Comparison of ENCODE assay signal across 8 cellular contexts in genomic region chr19:17755977-17756670, GRCh38. TPM values are rescaled to one million over a fixed set of nuclear protein-coding genes. Genes with fewer than 3 reads are reported as not detected.
DNase-seq lines count a peak whose midpoint lies in the region; ATAC-seq and TF ChIP-seq lines count a peak whose summit lies in the region.

No MANE protein-coding gene starts in this region.

- H3K4me1 Mint-ChIP-seq in CD4-positive, CD25-positive, alpha-beta regulatory T cell = peaks cover 0 to 62% (median 26%) of the 10 kb centered on the region in 4 donors

- H3K4me3 Mint-ChIP-seq in CD4-positive, CD25-positive, alpha-beta regulatory T cell = peak overlapping the region in 1 of 4 donors; percentile 32

- H3K36me3 ChIP-seq in CD4-positive, CD25-positive, alpha-beta regulatory T cell (ENCODE audit: control insufficient read depth, insufficient read depth, low read length) = peaks cover 37% of the 10 kb centered on the region
- peaks cover 54% of the 10 kb centered on the region for H3K36me3 ChIP-seq in OCI-LY1 (ENCODE audit: insufficient read depth, low read length)

- 0 out of 2 replicates have a peak, but pooled peaks cover 4% of the 10 kb centered on the region for H3K79me2 ChIP-seq in OCI-LY1 (ENCODE audit: insufficient read depth, low read length)

- no peaks in the 10 kb centered on the region for H3K9me2 ChIP-seq in OCI-LY1 (ENCODE audit: low read depth, low read length)

- ATAC-seq in CD4-positive, CD25-positive, alpha-beta regulatory T cell (ENCODE audit: low read depth in 2 of 2) = no peak
- ATAC-seq in omental fat pad (ENCODE audit: low FRiP score) = no peak

- H3K4me2 ChIP-seq in OCI-LY1 (ENCODE audit: low read length) = 0 out of 2 replicates have a peak overlapping the region, but pooled peaks have one; percentile 9

- H3K9ac ChIP-seq in OCI-LY1 (ENCODE audit: low read length) = no peak overlapping the region

- H3K4me1 ChIP-seq in CD4-positive, CD25-positive, alpha-beta regulatory T cell (ENCODE audit: control insufficient read depth, insufficient read depth, low read length, poor library complexity, severe bottlenecking) = peaks cover 45% of the 10 kb centered on the region
- peaks cover 51% of the 10 kb centered on the region for H3K4me1 ChIP-seq in OCI-LY1 (ENCODE audit: insufficient read depth, low read length, severe bottlenecking)

- H4K20me1 ChIP-seq in OCI-LY1 (ENCODE audit: insufficient read depth, low read length) = no peaks in the 10 kb centered on the region

- H3F3A ChIP-seq in OCI-LY1 (ENCODE audit: insufficient read depth, low read length) = no peaks in the 10 kb centered on the region; the same call in 1 of the 2 replicates

- no peak overlapping the region for H3K4me3 ChIP-seq in CD4-positive, CD25-positive, alpha-beta regulatory T cell (ENCODE audit: low read depth, low read length)
- H3K4me3 ChIP-seq in OCI-LY1 (ENCODE audit: low read depth, low read length, poor library complexity, severe bottlenecking) = no peak overlapping the region
- H3K4me3 ChIP-seq in choroid plexus epithelial cell (ENCODE audit: low read depth, low read length) = no peak overlapping the region

- H3K9me3 Mint-ChIP-seq in CD4-positive, CD25-positive, alpha-beta regulatory T cell = peaks cover 0 to 1% (median 0%) of the 10 kb centered on the region in 7 donors

- peak overlapping the region; percentile 36 to 87 (median 56) for H3K27ac Mint-ChIP-seq in CD4-positive, CD25-positive, alpha-beta regulatory T cell

- peak overlapping the region; percentile 14 for H3K27ac ChIP-seq in CD4-positive, CD25-positive, alpha-beta regulatory T cell (ENCODE audit: insufficient read depth, low read length, poor library complexity, severe bottlenecking)
- peak overlapping the region; percentile 83 for H3K27ac ChIP-seq in OCI-LY1 (ENCODE audit: low read depth, low read length, poor library complexity, severe bottlenecking)

- peak; percentile 23 to 64 (median 34) for DNase-seq in CD4-positive, CD25-positive, alpha-beta regulatory T cell
- DNase-seq in GM19238 (ENCODE audit: insufficient read length, low spot score) (peak; percentile 66), choroid plexus epithelial cell (ENCODE audit: low read depth) (peak; percentile 80), posterior cingulate gyrus (peak; percentile 83 to 99 (median 91)), omental fat pad (ENCODE audit: low spot score) (no peak), HPDE6-E6E7 (ENCODE audit: extremely low spot score) (no peak), NCI-H774 (lab: John Stamatoyannopoulos, UW) (no peak)

- no peaks in the 10 kb centered on the region for H3K27me3 ChIP-seq in CD4-positive, CD25-positive, alpha-beta regulatory T cell (ENCODE audit: control insufficient read depth, insufficient read depth, low read length)
- no peaks in the 10 kb centered on the region for H3K27me3 ChIP-seq in OCI-LY1 (ENCODE audit: insufficient read depth, low read length)

- intact Hi-C loops in posterior cingulate gyrus (cut with DNase I) = no loop called here

- no peak for TF ChIP-seq CTCF in OCI-LY1 (IDR thresholded peaks at IDR 0.05; ENCODE audit: low read length)
- no peak for TF ChIP-seq CTCF in choroid plexus epithelial cell (conservative IDR thresholded peaks at IDR 0.05; ENCODE audit: low read depth, low read length)
- no peak for TF ChIP-seq CTCF in omental fat pad (IDR thresholded peaks at IDR 0.05)

- peaks cover 50% of the 10 kb centered on the region for H3K36me3 Mint-ChIP-seq in CD4-positive, CD25-positive, alpha-beta regulatory T cell

- H3K9me3 ChIP-seq in CD4-positive, CD25-positive, alpha-beta regulatory T cell (ENCODE audit: control insufficient read depth in 2 of 2, low read length in 2 of 2) = no peaks in the 10 kb centered on the region
- no peaks in the 10 kb centered on the region for H3K9me3 ChIP-seq in OCI-LY1 (ENCODE audit: low read length)

- no peak overlapping the region for H2AFZ ChIP-seq in OCI-LY1 (ENCODE audit: low read length)

- H3K27me3 Mint-ChIP-seq in CD4-positive, CD25-positive, alpha-beta regulatory T cell = no peaks in the 10 kb centered on the region

RNA-seq across cellular contexts. Expression of gene FCHO1, which starts 4.8 kb away (rescaled TPM):
- 71.9 TPM for total RNA-seq in CD4-positive, CD25-positive, alpha-beta regulatory T cell
- 10 to 100 TPM in 3 of 4 donors, 1 to 10 TPM in 1; 8.3 to 16.6 (median 13.7) TPM for polyA plus RNA-seq in CD4-positive, CD25-positive, alpha-beta regulatory T cell
- 1 to 10 TPM; 3.1 to 7.4 (median 4.9) TPM for total RNA-seq in omental fat pad

RNA-seq across cellular contexts. Expression of gene MAP1S, which starts 36.8 kb away (rescaled TPM):
- total RNA-seq in CD4-positive, CD25-positive, alpha-beta regulatory T cell = 47.6 TPM
- polyA plus RNA-seq in CD4-positive, CD25-positive, alpha-beta regulatory T cell = 10 to 100 TPM; 14.0 to 26.6 (median 20.1) TPM
- total RNA-seq in omental fat pad = 10 to 100 TPM; 19.4 to 35.9 (median 23.8) TPM

RNA-seq across cellular contexts. Expression of gene B3GNT3, which starts 38.8 kb away (rescaled TPM):
- total RNA-seq in CD4-positive, CD25-positive, alpha-beta regulatory T cell = 0.47 TPM
- under 1 TPM in 1 of 4 donors, not detected in 3; 0.27 TPM for polyA plus RNA-seq in CD4-positive, CD25-positive, alpha-beta regulatory T cell
- under 1 TPM in 2 of 4 donors, not detected in 2; 0.19 to 0.32 TPM for total RNA-seq in omental fat pad

Comparison
In these comparisons a context has a peak if more than half of its experiments do, and no peak if none do; other contexts are left out.
1. DNase-seq: peak in CD4-positive, CD25-positive, alpha-beta regulatory T cell (3 of 3), GM19238 (single experiment), choroid plexus epithelial cell (single experiment) and posterior cingulate gyrus (10 of 10); none in omental fat pad (single experiment), HPDE6-E6E7 (single experiment) and NCI-H774 (single experiment).